In the genomic region with DNA sequence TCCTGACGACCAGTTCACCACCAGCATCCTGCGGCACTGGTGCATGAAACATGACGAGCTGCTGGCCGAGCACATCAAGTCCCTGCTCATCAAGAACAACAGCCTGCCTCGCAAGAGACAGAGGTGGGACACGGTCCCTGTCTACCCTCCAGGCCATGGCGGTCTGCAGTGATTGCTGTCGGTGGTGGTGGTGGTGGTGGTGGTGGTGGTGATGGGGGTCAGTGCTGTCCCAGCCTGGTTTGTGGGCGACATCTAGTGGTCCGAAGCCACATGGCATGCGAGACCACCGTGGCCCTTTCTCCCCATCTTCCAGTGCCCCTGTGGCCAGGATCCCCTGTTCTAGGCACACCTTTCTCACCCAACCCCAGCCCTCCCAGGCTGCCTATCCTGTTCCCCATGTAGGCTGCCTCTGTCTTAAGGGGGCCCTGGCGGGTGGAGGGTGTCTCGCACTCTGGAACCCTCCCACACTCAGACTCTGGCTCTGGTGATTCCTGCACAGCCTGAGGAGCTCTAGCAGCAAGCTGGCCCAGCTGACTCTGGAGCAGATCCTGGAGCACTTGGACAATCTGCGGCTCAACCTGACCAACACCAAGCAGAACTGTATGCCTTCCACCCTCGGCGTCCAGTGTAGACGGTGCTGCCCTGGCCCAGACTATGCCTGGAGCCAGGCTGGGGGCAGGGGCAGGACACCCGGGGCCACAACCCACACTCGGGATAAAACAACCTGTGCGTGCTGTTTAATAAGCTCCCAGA, we compare ENCODE assay signal across 10 cellular contexts. TPM values are rescaled to one million over a fixed set of nuclear protein-coding genes. Genes with fewer than 3 reads are reported as not detected.
DNase-seq lines count a peak whose midpoint lies in the region; ATAC-seq, FAIRE-seq and TF ChIP-seq lines count a peak whose summit lies in the region.
"Had no signal": no experiment of that assay in that cellular context is flagged by ENCODE, and none has a peak within 500 bp of the region (broad histone marks: within the 10 kb centered on the region; RNA-seq: fewer than 3 reads in every experiment).

No MANE protein-coding gene starts in this region.

- TF ChIP-seq CTCF in 22Rv1 (IDR thresholded peaks at IDR 0.05): peak; percentile 47
- peak; percentile 35 for TF ChIP-seq CTCF in GM13976 (IDR thresholded peaks at IDR 0.05; ENCODE audit: borderline replicate concordance, control extremely low read depth, extremely low read depth, insufficient read depth, missing control alignments)
- peak; percentile 32 for TF ChIP-seq CTCF in astrocyte (IDR thresholded peaks at IDR 0.05; ENCODE audit: insufficient read depth, low read depth, low read length)
- TF ChIP-seq CTCF in left lung (IDR thresholded peaks at IDR 0.05): peak in 1 of 2 donors; percentile 35

- intact Hi-C loops in left lung (cut with DNase I): loop anchor here in 1 of 2 donors (5.0 kb wide), 1 partner anchor 90 kb away; no protein-coding TSS in a partner anchor

- no peak overlapping the region for H3K4me3 ChIP-seq in astrocyte (ENCODE audit: insufficient read depth, low read depth, low read length)
- no peak overlapping the region for H3K4me3 ChIP-seq in left lung
- H3K4me3 ChIP-seq: skin epidermis had no signal

- H3K27ac ChIP-seq in 22Rv1 (no peak overlapping the region), astrocyte (ENCODE audit: low read depth, low read length) (no peak overlapping the region), left lung (peak overlapping the region; percentile 85 to 95)

- H3K9me3 ChIP-seq in astrocyte (ENCODE audit: insufficient read depth, low read depth, low read length): no peaks in the 10 kb centered on the region
- no peaks in the 10 kb centered on the region for H3K9me3 ChIP-seq in left lung

- H3K4me3 Mint-ChIP-seq in astrocyte (ENCODE audit: unreplicated experiment): no peak overlapping the region

- no peak overlapping the region for H2AFZ ChIP-seq in astrocyte (ENCODE audit: low read depth, low read length)

- peaks cover 6% of the 10 kb centered on the region for H3K4me1 Mint-ChIP-seq in astrocyte (ENCODE audit: low read depth, unreplicated experiment)

- FAIRE-seq in astrocyte (lab: Jason Lieb, UNC): no peak

- DNase-seq in GM13976 (ENCODE audit: low spot score) (no peak), astrocyte (ENCODE audit: low read depth) (no peak), left lung (no peak), islet precursor cell (no peak)
- no peak for DNase-seq in activated naive CD4-positive, alpha-beta T cell treated with anti-CD3 and anti-CD28 coated beads, Interleukin-2, amount 50 U/mL, for 72 hours (ENCODE audit: low spot score in 2 of 2)
- DNase-seq in central memory CD4-positive, alpha-beta T cell: no peak
- DNase-seq: NCI-H1930 had no signal

- H3K79me2 ChIP-seq in astrocyte (ENCODE audit: insufficient read depth, low read length): no peaks in the 10 kb centered on the region

- H3K4me2 ChIP-seq in astrocyte (ENCODE audit: low read length): no peak overlapping the region

- in situ Hi-C loops in GM13976 (cut with MboI; ENCODE audit: low sequenced_read_pairs, unreplicated experiment): no loop called here

- H3K27ac Mint-ChIP-seq in astrocyte (ENCODE audit: unreplicated experiment): no peak overlapping the region
- no peak overlapping the region for H3K27ac Mint-ChIP-seq in activated naive CD4-positive, alpha-beta T cell treated with anti-CD3 and anti-CD28 coated beads, Interleukin-2, amount 50 U/mL, for 72 hours

- H3K9ac ChIP-seq in astrocyte (ENCODE audit: low read length): no peak overlapping the region

- H3K36me3 Mint-ChIP-seq in astrocyte (ENCODE audit: low read depth, unreplicated experiment): peaks cover 18% of the 10 kb centered on the region
- peaks cover 0 to 9% of the 10 kb centered on the region in 2 donors for H3K36me3 Mint-ChIP-seq in activated naive CD4-positive, alpha-beta T cell treated with anti-CD3 and anti-CD28 coated beads, Interleukin-2, amount 50 U/mL, for 72 hours

- H3K36me3 ChIP-seq in astrocyte (ENCODE audit: insufficient read depth, low read length) (peaks cover 10% of the 10 kb centered on the region), left lung (peaks cover 0 to 59% of the 10 kb centered on the region in 2 donors)

- H4K20me1 ChIP-seq in astrocyte (ENCODE audit: insufficient read depth, low read length): peaks cover 4% of the 10 kb centered on the region

- H3K27me3 Mint-ChIP-seq in astrocyte (ENCODE audit: low read depth, unreplicated experiment): peaks cover 3% of the 10 kb centered on the region

- H3K9me3 Mint-ChIP-seq in astrocyte (ENCODE audit: unreplicated experiment): no peaks in the 10 kb centered on the region
- H3K9me3 Mint-ChIP-seq in activated naive CD4-positive, alpha-beta T cell treated with anti-CD3 and anti-CD28 coated beads, Interleukin-2, amount 50 U/mL, for 72 hours: no peaks in the 10 kb centered on the region

- H3K4me1 ChIP-seq in astrocyte (ENCODE audit: insufficient read depth, low read length) (peaks cover 8% of the 10 kb centered on the region), left lung (peaks cover 17 to 86% of the 10 kb centered on the region in 2 donors)

- H3K27me3 ChIP-seq in astrocyte (ENCODE audit: insufficient read depth, low read length): no peaks in the 10 kb centered on the region
- no peaks in the 10 kb centered on the region for H3K27me3 ChIP-seq in left lung

- no peak for ATAC-seq in left lung
- ATAC-seq in activated naive CD4-positive, alpha-beta T cell treated with anti-CD3 and anti-CD28 coated beads, Interleukin-2, amount 50 U/mL, for 72 hours: no peak
- ATAC-seq in HG03039 (IDR thresholded peaks at IDR 0.05; ENCODE audit: unreplicated experiment): no peak

RNA-seq across cellular contexts. Expression of gene SLC27A3, which starts 3.2 kb away (rescaled TPM):
- total RNA-seq in astrocyte (5.9 and 8.5 TPM in 2 replicates), left lung (10 to 100 TPM; 56.5 to 68.6 TPM)
- total RNA-seq in activated naive CD4-positive, alpha-beta T cell treated with anti-CD3 and anti-CD28 coated beads, Interleukin-2, amount 50 U/mL, for 72 hours: 1 to 10 TPM; 7.0 to 8.3 TPM

RNA-seq across cellular contexts. Expression of gene INTS3, which starts 44.2 kb away (rescaled TPM):
- total RNA-seq in astrocyte (39.5 and 40.2 TPM in 2 replicates), left lung (10 to 100 TPM; 50.5 to 57.5 TPM)
- total RNA-seq in activated naive CD4-positive, alpha-beta T cell treated with anti-CD3 and anti-CD28 coated beads, Interleukin-2, amount 50 U/mL, for 72 hours: 10 to 100 TPM; 58.2 to 64.9 TPM

Comparison
In these comparisons a context has a peak if more than half of its experiments do, and no peak if none do; other contexts are left out.
1. H3K27ac ChIP-seq: peak in left lung (2 of 2); none in 22Rv1 (single experiment) and astrocyte (single experiment).